27 cellular contexts compared by ENCODE assay signal in genomic region chr21:42316891-42317290, GRCh38. TPM values are rescaled to one million over a fixed set of nuclear protein-coding genes. Genes with fewer than 3 reads are reported as not detected.
A peak's percentile ranks its signal among the peaks of the same experiment; 100 is the strongest.
DNase-seq lines count a peak whose midpoint lies in the region; ATAC-seq and TF ChIP-seq lines count a peak whose summit lies in the region.
"Had no signal": no experiment of that assay in that cellular context is flagged by ENCODE, and none has a peak within 500 bp of the region (broad histone marks: within the 10 kb centered on the region; RNA-seq: fewer than 3 reads in every experiment).

No MANE protein-coding gene starts in this region.

- H3K9me3 ChIP-seq in endodermal cell (ENCODE audit: control insufficient read depth, low read length) = no peaks in the 10 kb centered on the region
- H3K9me3 ChIP-seq: A549, BE2C, lower lobe of right lung had no signal

- peak; percentile 17 for DNase-seq in activated CD4-positive, CD25-positive, alpha-beta regulatory T cell treated with anti-CD3 and anti-CD28 coated beads, Interleukin-2, amount 50 U/mL, for 72 hours
- DNase-seq in activated CD4-positive, CD25-positive, alpha-beta regulatory T cell (lab: John Stamatoyannopoulos, UW) = no peak
- peak; percentile 51 for DNase-seq in NCI-H510A treated with DMSO at 0.1 percent for 48 hours (lab: John Stamatoyannopoulos, UW)
- DNase-seq in endodermal cell = peak; percentile 44
- DNase-seq in stimulated activated CD8-positive, alpha-beta memory T cell treated with anti-CD3 and anti-CD28 coated beads, Interleukin-4, amount 100 ng/mL, for 48 hours = peak; percentile 14
- DNase-seq in chondrocyte (ENCODE audit: low spot score) = no peak
- no peak for DNase-seq in hypothalamus (lab: John Stamatoyannopoulos, UW)
- DNase-seq: activated CD4-positive, alpha-beta T cell treated with anti-CD3 and anti-CD28 coated beads for 36 hours; activated naive CD8-positive, alpha-beta T cell treated with anti-CD3 and anti-CD28 coated beads, Interleukin-2, amount 10 ng/mL, durations not matched to agents 7 days and 5 days; BE2C; cerebellar nuclear complex; effector memory CD4-positive, alpha-beta T cell; foreskin melanocyte; H9; lower lobe of right lung; NCI-H1105; NCI-H2171; nucleus accumbens; stimulated activated CD4-positive, alpha-beta T cell treated with anti-CD3 and anti-CD28 coated beads, Interleukin-4, amount 100 ng/mL, for 24 hours; SW 1271; trophoblast cell had no signal

- no peak overlapping the region for H3K27ac Mint-ChIP-seq in endodermal cell
- no peak overlapping the region for H3K27ac Mint-ChIP-seq in chondrocyte (ENCODE audit: unreplicated experiment)
- H3K27ac Mint-ChIP-seq: activated CD4-positive, alpha-beta T cell treated with anti-CD3 and anti-CD28 coated beads for 36 hours; activated naive CD8-positive, alpha-beta T cell treated with anti-CD3 and anti-CD28 coated beads, Interleukin-2, amount 10 ng/mL, durations not matched to agents 7 days and 5 days; activated T-helper 1 cell treated with anti-CD3 and anti-CD28 coated beads, Interleukin-12 subunit alpha, Interleukin-12 subunit beta, Interleukin-2, Interleukin-4 antibody, amounts not matched to agents 30 ng/mL and 10 ng/mL and 1 ng/mL, durations not matched to agents 14 hours and 24 hours and 36 hours; stimulated activated naive CD8-positive, alpha-beta T cell treated with anti-CD3 and anti-CD28 coated beads, Interleukin-15, Interleukin-2, amounts not matched to agents 100 ng/mL and 50 ng/mL, for 24 hours had no signal

- no peaks in the 10 kb centered on the region for H3K36me3 Mint-ChIP-seq in endodermal cell (ENCODE audit: low read depth)
- H3K36me3 Mint-ChIP-seq in chondrocyte (ENCODE audit: low read depth) = no peaks in the 10 kb centered on the region
- H3K36me3 Mint-ChIP-seq: activated naive CD8-positive, alpha-beta T cell treated with anti-CD3 and anti-CD28 coated beads, Interleukin-2, amount 10 ng/mL, durations not matched to agents 7 days and 5 days had no signal

- H3K36me3 ChIP-seq in endodermal cell (ENCODE audit: control insufficient read depth, insufficient read depth, low read length) = no peaks in the 10 kb centered on the region
- H3K36me3 ChIP-seq: BE2C, lower lobe of right lung had no signal

- H3K4me1 ChIP-seq in endodermal cell (ENCODE audit: control insufficient read depth, insufficient read depth, low read length) = peaks cover 13% of the 10 kb centered on the region
- H3K4me1 ChIP-seq: A549, BE2C had no signal

- TF ChIP-seq CTCF in endodermal cell (conservative IDR thresholded peaks at IDR 0.05) = no peak
- no peak for TF ChIP-seq CTCF in chondrocyte (IDR thresholded peaks at IDR 0.05)

- H3K4me3 Mint-ChIP-seq in endodermal cell (no peak overlapping the region), chondrocyte (ENCODE audit: unreplicated experiment) (no peak overlapping the region)
- H3K4me3 Mint-ChIP-seq: activated CD4-positive, alpha-beta T cell treated with anti-CD3 and anti-CD28 coated beads for 36 hours; activated naive CD8-positive, alpha-beta T cell treated with anti-CD3 and anti-CD28 coated beads, Interleukin-2, amount 10 ng/mL, durations not matched to agents 7 days and 5 days; activated T-helper 1 cell treated with anti-CD3 and anti-CD28 coated beads, Interleukin-12 subunit alpha, Interleukin-12 subunit beta, Interleukin-2, Interleukin-4 antibody, amounts not matched to agents 30 ng/mL and 10 ng/mL and 1 ng/mL, durations not matched to agents 14 hours and 24 hours and 36 hours; stimulated activated naive CD8-positive, alpha-beta T cell treated with anti-CD3 and anti-CD28 coated beads, Interleukin-15, Interleukin-2, amounts not matched to agents 100 ng/mL and 50 ng/mL, for 24 hours had no signal

- 92 to 96% methylated on average over 12 to 16 of the region's 16 CpGs for WGBS in endodermal cell (ENCODE audit: insufficient coverage in 1 of 2, insufficient read length in 1 of 2), 2 experiments

- H3K27me3 Mint-ChIP-seq in endodermal cell (ENCODE audit: insufficient read depth) (no peaks in the 10 kb centered on the region), chondrocyte (ENCODE audit: low read depth) (no peaks in the 10 kb centered on the region)
- H3K27me3 Mint-ChIP-seq: activated CD4-positive, alpha-beta T cell treated with anti-CD3 and anti-CD28 coated beads for 36 hours; activated naive CD8-positive, alpha-beta T cell treated with anti-CD3 and anti-CD28 coated beads, Interleukin-2, amount 10 ng/mL, durations not matched to agents 7 days and 5 days; stimulated activated naive CD8-positive, alpha-beta T cell treated with anti-CD3 and anti-CD28 coated beads, Interleukin-15, Interleukin-2, amounts not matched to agents 100 ng/mL and 50 ng/mL, for 24 hours had no signal

- no peak overlapping the region for H3K27ac ChIP-seq in endodermal cell (ENCODE audit: low read depth, low read length)
- H3K27ac ChIP-seq: A549, lower lobe of right lung had no signal

- H3K9ac ChIP-seq in endodermal cell (ENCODE audit: extremely low read depth, low read length, poor library complexity, severe bottlenecking) = no peak overlapping the region

- H3K9me3 Mint-ChIP-seq in endodermal cell = no peaks in the 10 kb centered on the region
- H3K9me3 Mint-ChIP-seq in chondrocyte (ENCODE audit: low read depth) = no peaks in the 10 kb centered on the region
- H3K9me3 Mint-ChIP-seq: activated naive CD8-positive, alpha-beta T cell treated with anti-CD3 and anti-CD28 coated beads, Interleukin-2, amount 10 ng/mL, durations not matched to agents 7 days and 5 days; activated T-helper 1 cell treated with anti-CD3 and anti-CD28 coated beads, Interleukin-12 subunit alpha, Interleukin-12 subunit beta, Interleukin-2, Interleukin-4 antibody, amounts not matched to agents 30 ng/mL and 10 ng/mL and 1 ng/mL, durations not matched to agents 14 hours and 24 hours and 36 hours; H9; stimulated activated naive CD8-positive, alpha-beta T cell treated with anti-CD3 and anti-CD28 coated beads, Interleukin-15, Interleukin-2, amounts not matched to agents 100 ng/mL and 50 ng/mL, for 24 hours had no signal

- no peaks in the 10 kb centered on the region for H3K27me3 ChIP-seq in endodermal cell (ENCODE audit: control insufficient read depth, insufficient read depth, low read length, poor library complexity, severe bottlenecking)
- H3K27me3 ChIP-seq: BE2C had no signal

- H3K4me1 Mint-ChIP-seq in endodermal cell = peaks cover 30% of the 10 kb centered on the region
- peaks cover 14% of the 10 kb centered on the region for H3K4me1 Mint-ChIP-seq in chondrocyte (ENCODE audit: low read depth)

- H3K4me3 ChIP-seq in endodermal cell (ENCODE audit: low read length) = no peak overlapping the region
- H3K4me3 ChIP-seq: A549, lower lobe of right lung had no signal

- ATAC-seq in GM19397 (IDR thresholded peaks at IDR 0.05; ENCODE audit: unreplicated experiment) = no peak
- ATAC-seq: A549; activated CD4-positive, alpha-beta T cell treated with anti-CD3 and anti-CD28 coated beads for 36 hours; esophagus mucosa; lower lobe of right lung had no signal

RNA-seq across cellular contexts. Expression of gene TFF3, which starts 1.7 kb away (rescaled TPM):
- total RNA-seq in endodermal cell (1 to 10 TPM in 1 of 2 donors, not detected in 1; 5.5 TPM), chondrocyte (1.3 to 6.0 TPM in 2 of 3 replicates, not detected in the other)
- 1.2 TPM for polyA plus RNA-seq in endodermal cell (2013, experiment 1 of 2)
- polyA plus RNA-seq in endodermal cell (2013, experiment 2 of 2) = 1.7 TPM
- total RNA-seq: activated CD4-positive, alpha-beta T cell treated with anti-CD3 and anti-CD28 coated beads for 36 hours; activated naive CD8-positive, alpha-beta T cell treated with anti-CD3 and anti-CD28 coated beads, Interleukin-2, amount 10 ng/mL, durations not matched to agents 7 days and 5 days; activated T-helper 1 cell treated with anti-CD3 and anti-CD28 coated beads, Interleukin-12 subunit alpha, Interleukin-12 subunit beta, Interleukin-2, Interleukin-4 antibody, amounts not matched to agents 30 ng/mL and 10 ng/mL and 1 ng/mL, durations not matched to agents 14 hours and 24 hours and 36 hours had no signal

RNA-seq across cellular contexts. Expression of gene TFF2, which starts 33.9 kb away (rescaled TPM):
- not detected for total RNA-seq in endodermal cell
- polyA plus RNA-seq in endodermal cell (2013, experiment 1 of 2) = not detected
- not detected for polyA plus RNA-seq in endodermal cell (2013, experiment 2 of 2)
- not detected in 3 replicates for total RNA-seq in chondrocyte
- total RNA-seq: activated CD4-positive, alpha-beta T cell treated with anti-CD3 and anti-CD28 coated beads for 36 hours; activated naive CD8-positive, alpha-beta T cell treated with anti-CD3 and anti-CD28 coated beads, Interleukin-2, amount 10 ng/mL, durations not matched to agents 7 days and 5 days; activated T-helper 1 cell treated with anti-CD3 and anti-CD28 coated beads, Interleukin-12 subunit alpha, Interleukin-12 subunit beta, Interleukin-2, Interleukin-4 antibody, amounts not matched to agents 30 ng/mL and 10 ng/mL and 1 ng/mL, durations not matched to agents 14 hours and 24 hours and 36 hours; esophagus mucosa; H9; lower lobe of right lung; renal cortical epithelial cell had no signal
- polyA plus RNA-seq: A549 had no signal

RNA-seq across cellular contexts. Expression of gene TFF1, which starts 49.4 kb away (rescaled TPM):
- total RNA-seq in endodermal cell (1 to 10 TPM; 1.6 to 3.7 TPM), chondrocyte (not detected in 3 replicates)
- polyA plus RNA-seq in endodermal cell (2013, experiment 1 of 2) = 1.5 TPM
- 3.2 TPM for polyA plus RNA-seq in endodermal cell (2013, experiment 2 of 2)
- total RNA-seq: activated CD4-positive, alpha-beta T cell treated with anti-CD3 and anti-CD28 coated beads for 36 hours; activated naive CD8-positive, alpha-beta T cell treated with anti-CD3 and anti-CD28 coated beads, Interleukin-2, amount 10 ng/mL, durations not matched to agents 7 days and 5 days; activated T-helper 1 cell treated with anti-CD3 and anti-CD28 coated beads, Interleukin-12 subunit alpha, Interleukin-12 subunit beta, Interleukin-2, Interleukin-4 antibody, amounts not matched to agents 30 ng/mL and 10 ng/mL and 1 ng/mL, durations not matched to agents 14 hours and 24 hours and 36 hours; esophagus mucosa; H9; lower lobe of right lung; renal cortical epithelial cell had no signal

Comparison
In these comparisons a context has a peak if more than half of its experiments do, and no peak if none do; other contexts are left out.
1. DNase-seq: peak in activated CD4-positive, CD25-positive, alpha-beta regulatory T cell treated with anti-CD3 and anti-CD28 coated beads, Interleukin-2, amount 50 U/mL, for 72 hours (single experiment), NCI-H510A treated with DMSO at 0.1 percent for 48 hours (single experiment), endodermal cell (single experiment) and stimulated activated CD8-positive, alpha-beta memory T cell treated with anti-CD3 and anti-CD28 coated beads, Interleukin-4, amount 100 ng/mL, for 48 hours (single experiment); none in activated CD4-positive, CD25-positive, alpha-beta regulatory T cell (0 of 4), chondrocyte (single experiment) and hypothalamus (0 of 51).